Comparison of ENCODE assay signal across 8 cellular contexts in the genomic region with DNA sequence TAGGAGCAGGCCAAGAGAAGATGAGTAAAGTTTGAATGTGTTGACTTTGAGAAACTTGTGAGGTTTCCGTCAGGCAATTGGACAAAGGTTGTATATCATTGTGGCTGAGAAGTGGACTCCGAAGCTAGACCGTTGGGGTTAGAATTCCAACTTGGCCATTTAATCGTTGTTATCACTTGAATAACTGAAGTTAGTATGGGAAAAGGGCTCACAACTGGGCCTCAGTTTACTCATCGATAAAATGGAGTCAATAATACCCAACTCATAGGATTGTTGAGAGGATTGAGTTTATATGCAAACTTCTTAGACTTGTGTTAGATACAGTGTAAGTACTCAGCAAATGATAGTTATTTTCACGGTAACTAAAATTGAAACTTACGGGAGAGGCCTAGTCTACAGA. TPM values are rescaled to one million over a fixed set of nuclear protein-coding genes. Genes with fewer than 3 reads are reported as not detected.
DNase-seq lines count a peak whose midpoint lies in the region; ATAC-seq and TF ChIP-seq lines count a peak whose summit lies in the region.

No MANE protein-coding gene starts in this region.

- H3K27me3 Mint-ChIP-seq in CD8-positive, alpha-beta T cell (ENCODE audit: low read depth) = no peaks in the 10 kb centered on the region
- no peaks in the 10 kb centered on the region for H3K27me3 Mint-ChIP-seq in osteocyte (ENCODE audit: unreplicated experiment)

- ATAC-seq in CD8-positive, alpha-beta T cell = no peak
- ATAC-seq in HG02884 (IDR thresholded peaks at IDR 0.05; ENCODE audit: unreplicated experiment) (no peak), HG03280 (IDR thresholded peaks at IDR 0.05; ENCODE audit: unreplicated experiment) (no peak)

- POLR2A ChIA-PET in CD8-positive, alpha-beta T cell (lab: Charles Lee) = interaction anchor here (0.8 to 1.4 kb wide), 5 partner anchors 10 to 250 kb away, joined by 3 to 8 read pairs (median 4); a partner anchor contains a TSS

- peaks cover 58% of the 10 kb centered on the region for H3K36me3 Mint-ChIP-seq in CD8-positive, alpha-beta T cell
- H3K36me3 Mint-ChIP-seq in osteocyte (ENCODE audit: unreplicated experiment) = peaks cover 9% of the 10 kb centered on the region

- H3K4me3 Mint-ChIP-seq in CD8-positive, alpha-beta T cell = peak overlapping the region; percentile 96
- H3K4me3 Mint-ChIP-seq in osteocyte (ENCODE audit: unreplicated experiment) = peak overlapping the region; percentile 94

- H3K27ac ChIP-seq in CD8-positive, alpha-beta T cell (ENCODE audit: low read depth, low read length) = peak overlapping the region; percentile 75
- no peak overlapping the region for H3K27ac ChIP-seq in OCI-LY1 (ENCODE audit: low read depth, low read length, poor library complexity, severe bottlenecking)

- H3K36me3 ChIP-seq in CD8-positive, alpha-beta T cell (ENCODE audit: insufficient read depth, low read length) = peaks cover 20% of the 10 kb centered on the region
- peaks cover 49% of the 10 kb centered on the region for H3K36me3 ChIP-seq in OCI-LY1 (ENCODE audit: insufficient read depth, low read length)

- H2AFZ ChIP-seq in OCI-LY1 (ENCODE audit: low read length) = no peak overlapping the region

- no peaks in the 10 kb centered on the region for H3F3A ChIP-seq in OCI-LY1 (ENCODE audit: insufficient read depth, low read length)

- H3K4me1 Mint-ChIP-seq in CD8-positive, alpha-beta T cell (ENCODE audit: low read depth) = peaks cover 49% of the 10 kb centered on the region
- peaks cover 31% of the 10 kb centered on the region for H3K4me1 Mint-ChIP-seq in osteocyte (ENCODE audit: unreplicated experiment)

- no peaks in the 10 kb centered on the region for H3K27me3 ChIP-seq in CD8-positive, alpha-beta T cell (ENCODE audit: insufficient read depth, low read length)
- no peaks in the 10 kb centered on the region for H3K27me3 ChIP-seq in OCI-LY1 (ENCODE audit: insufficient read depth, low read length)

- CTCF ChIA-PET in CD8-positive, alpha-beta T cell (lab: Charles Lee) = interaction anchor here (0.6 to 1.0 kb wide), 2 partner anchors 11 kb away, joined by 3 read pairs; no protein-coding TSS in a partner anchor

- peak overlapping the region; percentile 91 for H3K27ac Mint-ChIP-seq in CD8-positive, alpha-beta T cell
- peak overlapping the region; percentile 78 for H3K27ac Mint-ChIP-seq in osteocyte (ENCODE audit: unreplicated experiment)

- peak overlapping the region; percentile 95 for H3K9ac ChIP-seq in OCI-LY1 (ENCODE audit: low read length)

- H3K9me3 ChIP-seq in CD8-positive, alpha-beta T cell (ENCODE audit: low read length) = no peaks in the 10 kb centered on the region
- H3K9me3 ChIP-seq in OCI-LY1 (ENCODE audit: low read length) = no peaks in the 10 kb centered on the region

- H3K4me2 ChIP-seq in OCI-LY1 (ENCODE audit: low read length) = peak overlapping the region; percentile 75

- intact Hi-C loops in CD8-positive, alpha-beta T cell (cut with DNase I, micrococcal nuclease) = loop anchor here (1.0 to 5.0 kb wide), 12 partner anchors 53 to 611 kb away; a partner anchor contains a TSS

- no peak for TF ChIP-seq CTCF in CD8-positive, alpha-beta T cell (IDR thresholded peaks at IDR 0.05)
- TF ChIP-seq CTCF in OCI-LY1 (IDR thresholded peaks at IDR 0.05; ENCODE audit: low read length) (no peak), epithelial cell of esophagus (IDR thresholded peaks at IDR 0.05; ENCODE audit: insufficient read depth, low read depth, low read length, missing control alignments) (no peak), osteocyte (IDR thresholded peaks at IDR 0.05) (no peak)

- no peak for DNase-seq in CD8-positive, alpha-beta T cell
- DNase-seq in epithelial cell of esophagus (ENCODE audit: low read depth) (no peak), osteocyte (ENCODE audit: extremely low spot score, unreplicated experiment) (no peak), AG08395 (ENCODE audit: low spot score) (no peak), HuH-7 (ENCODE audit: low spot score) (no peak)

- H3K9me2 ChIP-seq in OCI-LY1 (ENCODE audit: low read depth, low read length) = no peaks in the 10 kb centered on the region

- peak overlapping the region; percentile 91 for H3K4me3 ChIP-seq in CD8-positive, alpha-beta T cell (ENCODE audit: low read depth, low read length)
- H3K4me3 ChIP-seq in OCI-LY1 (ENCODE audit: low read depth, low read length, poor library complexity, severe bottlenecking) = peak overlapping the region; percentile 100
- peak overlapping the region; percentile 91 for H3K4me3 ChIP-seq in epithelial cell of esophagus (ENCODE audit: low read length)

- H4K20me1 ChIP-seq in OCI-LY1 (ENCODE audit: insufficient read depth, low read length) = no peaks in the 10 kb centered on the region

- H3K9me3 Mint-ChIP-seq in CD8-positive, alpha-beta T cell = no peaks in the 10 kb centered on the region
- no peaks in the 10 kb centered on the region for H3K9me3 Mint-ChIP-seq in osteocyte (ENCODE audit: unreplicated experiment)

- H3K4me1 ChIP-seq in CD8-positive, alpha-beta T cell (ENCODE audit: insufficient read depth, low read length) = peaks cover 29% of the 10 kb centered on the region
- peaks cover 32% of the 10 kb centered on the region for H3K4me1 ChIP-seq in OCI-LY1 (ENCODE audit: insufficient read depth, low read length, severe bottlenecking)

- peaks cover 50% of the 10 kb centered on the region for H3K79me2 ChIP-seq in OCI-LY1 (ENCODE audit: insufficient read depth, low read length)

RNA-seq across cellular contexts. Expression of a gene that starts 0.8 kb away (rescaled TPM):
- 10 to 100 TPM; 58.2 TPM for total RNA-seq in CD8-positive, alpha-beta T cell
- total RNA-seq in osteocyte = 76.2 and 90.4 TPM in 2 replicates

RNA-seq across cellular contexts. Expression of a gene that starts 0.9 kb away (rescaled TPM):
- 10 to 100 TPM; 10.7 to 11.9 TPM for total RNA-seq in CD8-positive, alpha-beta T cell
- total RNA-seq in osteocyte = 10.5 and 12.1 TPM in 2 replicates

RNA-seq across cellular contexts. Expression of a gene that starts 52.2 kb away (rescaled TPM):
- 100 to 1,000 TPM; 115 to 124 TPM for total RNA-seq in CD8-positive, alpha-beta T cell
- 81.2 and 101 TPM in 2 replicates for total RNA-seq in osteocyte
